8 cellular contexts compared by ENCODE assay signal in genomic region chr5:100535060-100536005, GRCh38.
DNase-seq lines count a peak whose midpoint lies in the region; ATAC-seq, FAIRE-seq and TF ChIP-seq lines count a peak whose summit lies in the region.

TSS of gene FAM174A (plus strand) at chr5:100535374. CDS start at chr5:100535531, 157 bp downstream.

- peak; percentile 99 for ATAC-seq in HG03439 (IDR thresholded peaks at IDR 0.05; ENCODE audit: unreplicated experiment)

- TF ChIP-seq POLR2A in GM19193 (IDR thresholded peaks at IDR 0.05; ENCODE audit: extremely low read depth, insufficient read depth, insufficient read length), result peak; percentile 68

- DNase-seq in AG20443 (ENCODE audit: low spot score) (peak; percentile 97), NCI-H510A treated with DMSO at 0.1 percent for 48 hours (lab: John Stamatoyannopoulos, UW) (peak; percentile 95)
- peak; percentile 93 for DNase-seq in activated CD4-positive, alpha-beta T cell treated with anti-CD3 and anti-CD28 coated beads for 4 hours
- DNase-seq in stimulated activated CD4-positive, alpha-beta T cell treated with anti-CD3 and anti-CD28 coated beads, Interleukin-1b, Interleukin-23, amount 100 ng/mL, for 4 hours (ENCODE audit: low read depth in 2 of 2), result peak; percentile 87 to 91

- no peaks in the 10 kb centered on the region for H3K27me3 ChIP-seq in layer of hippocampus (ENCODE audit: control insufficient read depth, insufficient read depth, low read length)

- H3K27ac ChIP-seq in layer of hippocampus (ENCODE audit: low read depth, low read length), result peak within 1 kb of the TSS; percentile 81

- peak; percentile 72 for FAIRE-seq in colon (lab: Jason Lieb, UNC)

Comparison
In these comparisons a context has a peak if more than half of its experiments do, and no peak if none do; other contexts are left out.
1. Peak in every context shown above with its lines: DNase-seq, ATAC-seq and H3K27ac ChIP-seq.